Comparison of ENCODE assay signal across 25 cellular contexts in genomic region chr1:8311068-8311718, GRCh38.
"Had no signal": no experiment of that assay in that cellular context is flagged by ENCODE, and none has a peak within 500 bp of the region (broad histone marks: within the 10 kb centered on the region; RNA-seq: fewer than 3 reads in every experiment).

No MANE protein-coding gene starts in this region.

- ATAC-seq: effector memory CD8-positive, alpha-beta T cell; gastrocnemius medialis; left ventricle myocardium superior; mucosa of descending colon; natural killer cell treated with Interleukin-12 subunit alpha and Interleukin-12 subunit beta and Interleukin-15 and Interleukin-18, amount 100 ng/mL, for 72 hours; right cardiac atrium; stimulated activated memory B cell treated with anti-CD40 and anti-IgM and Interleukin-4, amounts not matched to agents 10 μg/mL and 1 μg/mL and 100 μg/mL, for 72 hours; upper lobe of right lung had no signal

- H3K4me3 ChIP-seq: gastrocnemius medialis, lung, mucosa of descending colon, skin epidermis, spleen, suprapubic skin, transverse colon, upper lobe of right lung, uterus had no signal

- H3K36me3 Mint-ChIP-seq: memory B cell; naive B cell; natural killer cell treated with Interleukin-12 subunit alpha and Interleukin-12 subunit beta and Interleukin-15 and Interleukin-18, amount 100 ng/mL, for 72 hours; stimulated activated memory B cell treated with anti-CD40 and anti-IgM and Interleukin-4, amounts not matched to agents 10 μg/mL and 1 μg/mL and 100 μg/mL, for 72 hours had no signal

- H3K4me1 ChIP-seq: uterus had no signal

- H3K27me3 ChIP-seq: gastrocnemius medialis, upper lobe of right lung, uterus had no signal

- H3K36me3 ChIP-seq: gastrocnemius medialis, neutrophil, spleen, suprapubic skin, transverse colon, upper lobe of right lung, uterus had no signal

- H3K9ac ChIP-seq: parathyroid adenoma had no signal

- H3K27ac ChIP-seq: gastrocnemius medialis, neutrophil, parathyroid adenoma, skin epidermis, spleen, suprapubic skin, transverse colon, upper lobe of right lung, uterus had no signal

- DNase-seq: cortex of kidney; effector memory CD8-positive, alpha-beta T cell; foreskin fibroblast; gastrocnemius medialis; head of caudate nucleus; left ventricle myocardium superior; mucosa of descending colon; naive B cell; right cardiac atrium; spleen; stimulated activated CD4-positive, alpha-beta T cell treated with anti-CD3 and anti-CD28 coated beads, Interleukin-4, amount 100 ng/mL, for 4 hours; transverse colon; upper lobe of right lung; uterus had no signal

- H3K9me3 ChIP-seq: gastrocnemius medialis, mucosa of descending colon, neutrophil, suprapubic skin, transverse colon, upper lobe of right lung, uterus had no signal

- H3K4me3 Mint-ChIP-seq: effector memory CD8-positive, alpha-beta T cell; memory B cell; naive B cell; natural killer cell treated with Interleukin-12 subunit alpha and Interleukin-12 subunit beta and Interleukin-15 and Interleukin-18, amount 100 ng/mL, for 72 hours; neural crest cell; stimulated activated memory B cell treated with anti-CD40 and anti-IgM and Interleukin-4, amounts not matched to agents 10 μg/mL and 1 μg/mL and 100 μg/mL, for 72 hours; stimulated activated naive CD8-positive, alpha-beta T cell treated with anti-CD3 and anti-CD28 coated beads, Interleukin-15, Interleukin-2, amounts not matched to agents 100 ng/mL and 50 ng/mL, for 24 hours had no signal

- H3K27ac Mint-ChIP-seq: effector memory CD8-positive, alpha-beta T cell; memory B cell; natural killer cell treated with Interleukin-12 subunit alpha and Interleukin-12 subunit beta and Interleukin-15 and Interleukin-18, amount 100 ng/mL, for 72 hours; progenitor cell of endocrine pancreas; stimulated activated memory B cell treated with anti-CD40 and anti-IgM and Interleukin-4, amounts not matched to agents 10 μg/mL and 1 μg/mL and 100 μg/mL, for 72 hours; stimulated activated naive CD8-positive, alpha-beta T cell treated with anti-CD3 and anti-CD28 coated beads, Interleukin-15, Interleukin-2, amounts not matched to agents 100 ng/mL and 50 ng/mL, for 24 hours had no signal
